Comparison of ENCODE assay signal across 8 cellular contexts in the genomic region with DNA sequence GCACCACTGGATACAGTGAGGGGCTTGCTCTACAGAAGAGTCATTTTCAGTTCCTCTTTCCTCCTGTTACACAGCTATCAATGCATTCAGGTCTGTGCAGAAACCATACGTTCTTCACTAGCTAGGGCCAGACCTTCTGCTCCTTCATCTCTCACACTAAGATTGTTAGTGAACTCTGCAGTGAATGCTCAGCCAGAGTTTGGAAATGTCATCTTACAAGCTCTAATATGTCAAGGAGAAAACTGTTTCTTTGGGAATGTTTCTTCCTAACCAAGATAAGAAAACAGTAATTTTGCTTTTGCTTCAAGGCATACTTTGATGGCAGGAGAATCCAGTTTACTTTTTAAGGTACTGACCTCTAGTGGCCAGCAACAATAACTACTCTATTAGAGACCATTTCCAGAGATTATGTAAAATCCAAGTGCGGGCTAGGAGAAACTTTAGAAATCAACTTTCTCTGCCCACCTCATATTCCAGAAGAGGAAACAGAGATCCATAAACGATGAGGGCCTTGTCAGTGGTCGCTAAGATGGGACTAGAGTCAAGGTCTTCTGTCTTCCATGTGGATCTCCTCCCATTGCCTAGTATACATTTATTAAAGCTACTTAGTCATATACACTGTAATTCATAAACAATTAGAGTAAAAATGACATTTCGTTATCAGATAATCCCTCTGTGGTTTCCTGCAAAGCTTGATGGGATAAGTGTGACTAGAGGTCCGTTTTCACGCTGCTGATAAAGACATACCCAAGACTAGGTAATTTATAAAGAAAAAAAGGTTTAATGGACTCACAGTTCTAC. TPM values are rescaled to one million over a fixed set of nuclear protein-coding genes. Genes with fewer than 3 reads are reported as not detected.
DNase-seq lines count a peak whose midpoint lies in the region; ATAC-seq and TF ChIP-seq lines count a peak whose summit lies in the region.

No MANE protein-coding gene starts in this region.

- no peak overlapping the region for H3K27ac Mint-ChIP-seq in effector memory CD8-positive, alpha-beta T cell
- H3K27ac Mint-ChIP-seq in mesothelial cell of epicardium = peak overlapping the region; percentile 8

- ATAC-seq in GM19438 (IDR thresholded peaks at IDR 0.05; ENCODE audit: low read depth, unreplicated experiment) (peak; percentile 93), HG03342 (IDR thresholded peaks at IDR 0.05; ENCODE audit: unreplicated experiment) (peak; percentile 99)
- ATAC-seq in effector memory CD8-positive, alpha-beta T cell (replicated peaks) = peak; percentile 65

- peak overlapping the region; percentile 3; the same call in 1 of the 2 replicates for H3K4me2 ChIP-seq in OCI-LY7 (ENCODE audit: low read length)

- TF ChIP-seq CTCF in OCI-LY7 (conservative IDR thresholded peaks at IDR 0.05; ENCODE audit: low read length) (peak; percentile 95), mesothelial cell of epicardium (IDR thresholded peaks at IDR 0.05; ENCODE audit: unreplicated experiment) (peak; percentile 82)

- DNase-seq in EL = peak; percentile 57
- DNase-seq in OCI-LY7 (ENCODE audit: low spot score) = peak; percentile 65
- peak in 1 of 3 experiments; percentile 3 for DNase-seq in effector memory CD8-positive, alpha-beta T cell
- DNase-seq in mesothelial cell of epicardium (ENCODE audit: low spot score in 2 of 2, unreplicated experiment in 2 of 2) = no peak
- no peak for DNase-seq in occipital lobe (lab: John Stamatoyannopoulos, UW)
- DNase-seq in activated CD4-positive, alpha-beta T cell treated with anti-CD3 and anti-CD28 coated beads for 1 hour = no peak

- H3K27ac ChIP-seq in OCI-LY7 (ENCODE audit: low read depth, low read length, poor library complexity, severe bottlenecking) = no peak overlapping the region

- H3K4me1 ChIP-seq in OCI-LY7 (ENCODE audit: insufficient read depth, low read length, poor library complexity, severe bottlenecking) = no peaks in the 10 kb centered on the region

- intact Hi-C loops in OCI-LY7 (cut with micrococcal nuclease; ENCODE audit: unreplicated experiment) = loop anchor here (1.0 to 5.0 kb wide), 4 partner anchors 57 to 226 kb away; no protein-coding TSS in a partner anchor

- no TSS peak for BruUV-seq in OCI-LY7 (replicated peaks; lab: Mats Ljungman, UMichigan)

- no peaks in the 10 kb centered on the region for H3K9me3 Mint-ChIP-seq in effector memory CD8-positive, alpha-beta T cell
- H3K9me3 Mint-ChIP-seq in mesothelial cell of epicardium = no peaks in the 10 kb centered on the region

- H2AFZ ChIP-seq in OCI-LY7 (ENCODE audit: low read length) = no peak overlapping the region; the same call in 1 of the 2 replicates

- CTCF ChIA-PET in OCI-LY7 (lab: Charles Lee; ENCODE audit: unreplicated experiment) = interaction anchor here (0.7 to 1.3 kb wide), 3 partner anchors 21 to 226 kb away, joined by 3 to 5 read pairs (median 4); no protein-coding TSS in a partner anchor

- no peaks in the 10 kb centered on the region for H3K79me2 ChIP-seq in OCI-LY7 (ENCODE audit: insufficient read depth, low read depth, low read length)

- H3K36me3 ChIP-seq in OCI-LY7 (ENCODE audit: insufficient read depth, low read length) = no peaks in the 10 kb centered on the region

- H3K27me3 Mint-ChIP-seq in effector memory CD8-positive, alpha-beta T cell = no peaks in the 10 kb centered on the region
- H3K27me3 Mint-ChIP-seq in mesothelial cell of epicardium (ENCODE audit: low read depth) = peaks cover 3% of the 10 kb centered on the region

- POLR2A ChIA-PET in OCI-LY7 (lab: Charles Lee) = interaction anchor here (0.8 to 2.2 kb wide), 5 partner anchors 46 to 936 kb away, joined by 3 to 5 read pairs (median 3); no protein-coding TSS in a partner anchor

- H4K20me1 ChIP-seq in OCI-LY7 (ENCODE audit: insufficient read depth, low read length) = no peaks in the 10 kb centered on the region

- H3K4me3 ChIP-seq in OCI-LY7 (ENCODE audit: low read depth, low read length, poor library complexity, severe bottlenecking) = no peak overlapping the region

- no peaks in the 10 kb centered on the region for H3K4me1 Mint-ChIP-seq in effector memory CD8-positive, alpha-beta T cell (ENCODE audit: low read depth in 2 of 2)
- peaks cover 13% of the 10 kb centered on the region for H3K4me1 Mint-ChIP-seq in mesothelial cell of epicardium

- no peaks in the 10 kb centered on the region for H3K9me2 ChIP-seq in OCI-LY7 (ENCODE audit: insufficient read depth, low read length)

- H3K4me3 Mint-ChIP-seq in effector memory CD8-positive, alpha-beta T cell = no peak overlapping the region
- no peak overlapping the region for H3K4me3 Mint-ChIP-seq in mesothelial cell of epicardium

- H3K36me3 Mint-ChIP-seq in effector memory CD8-positive, alpha-beta T cell (ENCODE audit: insufficient read depth) = no peaks in the 10 kb centered on the region
- no peaks in the 10 kb centered on the region for H3K36me3 Mint-ChIP-seq in mesothelial cell of epicardium

- no peaks in the 10 kb centered on the region for H3K9me3 ChIP-seq in OCI-LY7 (ENCODE audit: low read length)

RNA-seq across cellular contexts. Expression of a gene that starts 12.1 kb away (rescaled TPM):
- not detected in 2 replicates for total RNA-seq in OCI-LY7 (2014; rRNA removed; shearing (Covaris generic))
- not detected in 2 replicates for total RNA-seq in OCI-LY7 (2022)
- 20.8 to 24.0 TPM (median 20.9 TPM) in 3 replicates for total RNA-seq in mesothelial cell of epicardium
- 19.8 TPM for total RNA-seq in occipital lobe

RNA-seq across cellular contexts. Expression of a gene that starts 29.8 kb away (rescaled TPM):
- not detected in 2 replicates for total RNA-seq in OCI-LY7 (2014; rRNA removed; shearing (Covaris generic))
- total RNA-seq in OCI-LY7 (2022) (not detected in 2 replicates), mesothelial cell of epicardium (3.9 to 4.4 TPM (median 4.1 TPM) in 3 replicates), occipital lobe (2.8 TPM)

Comparison
In these comparisons a context has a peak if more than half of its experiments do, and no peak if none do; other contexts are left out.
1. DNase-seq: peak in EL (single experiment) and OCI-LY7 (single experiment); none in mesothelial cell of epicardium (0 of 2), occipital lobe (single experiment) and activated CD4-positive, alpha-beta T cell treated with anti-CD3 and anti-CD28 coated beads for 1 hour (single experiment).
2. RNA of a gene that starts 12.1 kb away (total RNA-seq): 20.8 to 24.0 TPM in mesothelial cell of epicardium and 19.8 TPM in occipital lobe (single experiment); not detected in OCI-LY7; every median in the first group is over 10 times any median in the second.
3. Peak in every context shown above with its lines, with median percentiles within 50 percentile points of each other: ATAC-seq.